In genomic region chr2:100606740-100607343, GRCh38 we compare ENCODE assay signal across 8 cellular contexts. TPM values are rescaled to one million over a fixed set of nuclear protein-coding genes. Genes with fewer than 3 reads are reported as not detected.
A peak's percentile ranks its signal among the peaks of the same experiment; 100 is the strongest.
DNase-seq lines count a peak whose midpoint lies in the region; ATAC-seq, FAIRE-seq and TF ChIP-seq lines count a peak whose summit lies in the region.

No MANE protein-coding gene starts in this region.

- TF ChIP-seq POLR2A in A549 (IDR thresholded peaks at IDR 0.05; ENCODE audit: low read length), result no peak

- peaks cover 3% of the 10 kb centered on the region; the same call in 1 of the 3 replicates for H3K4me1 ChIP-seq in A549
- no peaks in the 10 kb centered on the region for H3K4me1 ChIP-seq in foreskin keratinocyte
- peaks cover 6% of the 10 kb centered on the region for H3K4me1 ChIP-seq in osteoblast (ENCODE audit: insufficient read depth, low read length)

- H3K9me3 Mint-ChIP-seq in activated CD8-positive, alpha-beta memory T cell treated with anti-CD3 and anti-CD28 coated beads, Interleukin-2, amount 10 ng/mL, durations not matched to agents 7 days and 5 days (ENCODE audit: low read depth), result no peaks in the 10 kb centered on the region

- no peaks in the 10 kb centered on the region for H3K36me3 ChIP-seq in osteoblast (ENCODE audit: insufficient read depth, low read length)

- H3K9me3 ChIP-seq in A549 (no peaks in the 10 kb centered on the region), osteoblast (ENCODE audit: low read depth, low read length) (no peaks in the 10 kb centered on the region)

- DNase-seq in A549 (ENCODE audit: low read depth in 1 of 2, low spot score in 1 of 2) (peak; percentile 56 to 61), GM03348 (ENCODE audit: low spot score) (peak; percentile 75), NCI-H1930 (lab: John Stamatoyannopoulos, UW) (peak; percentile 13 to 31), foreskin keratinocyte (peak; percentile 13 to 25), osteoblast (ENCODE audit: insufficient read length, low spot score, missing footprints) (peak; percentile 91)
- DNase-seq in activated CD8-positive, alpha-beta memory T cell treated with anti-CD3 and anti-CD28 coated beads, Interleukin-2, amount 10 ng/mL, durations not matched to agents 7 days and 5 days, result peak; percentile 48
- DNase-seq in activated effector memory CD4-positive, alpha-beta T cell treated with anti-CD3 and anti-CD28 coated beads, Interleukin-2, amount 50 U/mL, for 16 hours, result no peak

- no peaks in the 10 kb centered on the region for H3K79me2 ChIP-seq in osteoblast (ENCODE audit: insufficient read depth, low read length)

- peaks cover 2% of the 10 kb centered on the region for H3K4me1 Mint-ChIP-seq in activated CD8-positive, alpha-beta memory T cell treated with anti-CD3 and anti-CD28 coated beads, Interleukin-2, amount 10 ng/mL, durations not matched to agents 7 days and 5 days

- peak; percentile 59 for FAIRE-seq in A549 (lab: Jason Lieb, UNC)

- no peak overlapping the region for H3K4me3 Mint-ChIP-seq in activated CD8-positive, alpha-beta memory T cell treated with anti-CD3 and anti-CD28 coated beads, Interleukin-2, amount 10 ng/mL, durations not matched to agents 7 days and 5 days

- H3K36me3 Mint-ChIP-seq in activated CD8-positive, alpha-beta memory T cell treated with anti-CD3 and anti-CD28 coated beads, Interleukin-2, amount 10 ng/mL, durations not matched to agents 7 days and 5 days, result no peaks in the 10 kb centered on the region

- no peak overlapping the region for H3K4me3 ChIP-seq in A549
- H3K4me3 ChIP-seq in osteoblast (ENCODE audit: insufficient read depth, low read length), result no peak overlapping the region

- TF ChIP-seq EP300 in A549 (IDR thresholded peaks at IDR 0.05), result no peak

- H2AFZ ChIP-seq in osteoblast (ENCODE audit: low read length), result peak overlapping the region; percentile 30

- POLR2A ChIA-PET in A549 (lab: Yijun Ruan, JAX), result interaction anchor here (0.5 kb wide), 1 partner anchor 270 kb away, joined by 3 read pairs; no protein-coding TSS in a partner anchor

- peak overlapping the region; percentile 47 for H3K4me2 ChIP-seq in A549
- H3K4me2 ChIP-seq in osteoblast (ENCODE audit: insufficient read depth, low read length), result peak overlapping the region; percentile 63

- no peaks in the 10 kb centered on the region for H3K27me3 ChIP-seq in foreskin keratinocyte
- no peaks in the 10 kb centered on the region for H3K27me3 ChIP-seq in osteoblast (ENCODE audit: insufficient read depth, low read length)

- peak; percentile 88 to 90 for TF ChIP-seq RAD21 in A549 (conservative IDR thresholded peaks at IDR 0.05 in 1 of 2, IDR thresholded peaks at IDR 0.05 in 1 of 2)

- ATAC-seq in A549 (peak; percentile 54 to 76), foreskin keratinocyte (peak; percentile 64), GM19035 (IDR thresholded peaks at IDR 0.05; ENCODE audit: unreplicated experiment) (no peak)
- ATAC-seq in activated CD8-positive, alpha-beta memory T cell treated with anti-CD3 and anti-CD28 coated beads, Interleukin-2, amount 10 ng/mL, durations not matched to agents 7 days and 5 days, result peak; percentile 30

- CTCF ChIA-PET in A549 (lab: Yijun Ruan, JAX), result interaction anchor here (0.5 to 7.9 kb wide), 70 partner anchors 9 to 611 kb away, joined by 3 to 133 read pairs (median 4); partner anchors contain the start of genes NPAS2, PDCL3 and RPL31
- CTCF ChIA-PET in activated CD8-positive, alpha-beta memory T cell treated with anti-CD3 and anti-CD28 coated beads, Interleukin-2, amount 10 ng/mL, durations not matched to agents 7 days and 5 days (lab: Charles Lee), result interaction anchor here (0.5 to 6.6 kb wide), 17 partner anchors 9 to 598 kb away, joined by 3 to 29 read pairs (median 4); no protein-coding TSS in a partner anchor

- H3K27ac ChIP-seq in A549 (no peak overlapping the region; a peak in 1 of 6 replicates), foreskin keratinocyte (no peak overlapping the region), osteoblast (ENCODE audit: low read depth, low read length) (no peak overlapping the region)

- H3K27me3 Mint-ChIP-seq in activated CD8-positive, alpha-beta memory T cell treated with anti-CD3 and anti-CD28 coated beads, Interleukin-2, amount 10 ng/mL, durations not matched to agents 7 days and 5 days, result peaks cover 5% of the 10 kb centered on the region

- 54% methylated on average over 12 of the region's 12 CpGs for WGBS in A549 (ENCODE audit: missing lambda C conversion rate)

- H4K20me1 ChIP-seq in osteoblast (ENCODE audit: insufficient read depth, low read length), result no peaks in the 10 kb centered on the region

- H3K27ac Mint-ChIP-seq in activated CD8-positive, alpha-beta memory T cell treated with anti-CD3 and anti-CD28 coated beads, Interleukin-2, amount 10 ng/mL, durations not matched to agents 7 days and 5 days, result no peak overlapping the region

- TF ChIP-seq CTCF in A549 (IDR thresholded peaks at IDR 0.05) (peak; percentile 89), foreskin keratinocyte (conservative IDR thresholded peaks at IDR 0.05) (peak; percentile 80), osteoblast (IDR thresholded peaks at IDR 0.05; ENCODE audit: extremely low read depth, low read depth, low read length) (peak; percentile 83)

TF ChIP-seq in A549, 52 proteins besides CTCF, POLR2A, EP300 and RAD21:
- TF ChIP-seq CBX2 (IDR thresholded peaks at IDR 0.05; ENCODE audit: borderline replicate concordance, low read depth), result no peak
- 0 out of 2 replicates have a peak, but pooled peaks have one; percentile 12 for TF ChIP-seq ESRRA (IDR thresholded peaks at IDR 0.05; ENCODE audit: borderline replicate concordance, low read length)
- peak; percentile 72 for TF ChIP-seq SMC3 (IDR thresholded peaks at IDR 0.05)
- peak; percentile 28; the same call in 1 of the 2 replicates for TF ChIP-seq MAX (IDR thresholded peaks at IDR 0.05)
- TF ChIP-seq MAFK (IDR thresholded peaks at IDR 0.05; ENCODE audit: partially characterized antibody), result no peak
TF ChIP-seq in A549: peak in this region for 3.

RNA-seq across cellular contexts. Expression of gene PDCL3, which starts 44.0 kb away (rescaled TPM):
- polyA plus RNA-seq in A549 (2011; rRNA removed) (47.8 and 63.1 TPM in 2 replicates), A549 (2017; fragmentation: RNase III; extraction: RNeasy Plus Mini Kit Qiagen cat#74134 plus additional on column Dnase treatment) (64.1 to 72.9 TPM (median 68.2 TPM) in 3 replicates), foreskin keratinocyte (29.9 and 34.2 TPM in 2 replicates)
- polyA plus RNA-seq in A549 (2012; cell fraction: cytosol; rRNA removed), result 31.3 and 40.2 TPM in 2 replicates
- 7.2 and 10.7 TPM in 2 replicates for polyA plus RNA-seq in A549 (2012; cell fraction: nucleus; rRNA removed)
- 13.6 and 13.8 TPM in 2 replicates for polyA minus RNA-seq in A549 (2011; rRNA and poly(A)+ RNA removed)
- 10 to 100 TPM; 25.1 to 36.7 TPM for total RNA-seq in activated CD8-positive, alpha-beta memory T cell treated with anti-CD3 and anti-CD28 coated beads, Interleukin-2, amount 10 ng/mL, durations not matched to agents 7 days and 5 days
- total RNA-seq in foreskin keratinocyte (23.4 and 27.5 TPM in 2 replicates), osteoblast (12.3 and 13.3 TPM in 2 replicates)
